In the genomic region with DNA sequence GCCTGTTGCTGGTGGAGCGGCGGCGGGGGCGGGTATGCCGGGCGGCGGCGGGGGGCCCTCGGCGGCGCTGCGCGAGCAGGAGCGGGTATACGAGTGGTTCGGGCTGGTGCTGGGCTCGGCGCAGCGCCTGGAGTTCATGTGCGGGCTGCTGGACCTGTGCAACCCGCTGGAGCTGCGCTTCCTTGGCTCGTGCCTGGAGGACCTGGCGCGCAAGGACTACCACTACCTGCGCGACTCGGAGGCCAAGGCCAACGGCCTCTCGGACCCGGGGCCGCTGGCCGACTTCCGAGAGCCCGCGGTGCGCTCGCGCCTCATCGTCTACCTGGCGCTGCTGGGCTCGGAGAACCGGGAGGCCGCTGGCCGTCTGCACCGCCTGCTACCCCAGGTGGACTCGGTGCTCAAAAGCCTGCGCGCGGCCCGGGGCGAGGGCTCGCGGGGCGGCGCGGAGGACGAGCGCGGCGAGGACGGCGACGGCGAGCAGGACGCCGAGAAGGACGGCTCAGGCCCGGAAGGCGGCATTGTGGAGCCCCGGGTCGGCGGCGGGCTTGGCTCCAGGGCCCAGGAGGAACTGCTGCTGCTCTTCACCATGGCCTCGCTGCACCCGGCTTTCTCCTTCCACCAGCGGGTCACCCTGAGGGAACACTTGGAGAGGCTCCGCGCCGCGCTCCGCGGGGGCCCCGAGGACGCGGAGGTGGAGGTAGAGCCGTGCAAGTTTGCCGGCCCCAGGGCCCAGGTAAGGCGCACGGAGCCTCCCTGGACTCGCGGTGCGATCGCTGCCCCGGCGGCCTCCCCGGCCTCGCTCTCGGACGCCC, we compare ENCODE assay signal across 8 cellular contexts. TPM values are rescaled to one million over a fixed set of nuclear protein-coding genes. Genes with fewer than 3 reads are reported as not detected.
DNase-seq lines count a peak whose midpoint lies in the region; ATAC-seq, FAIRE-seq and TF ChIP-seq lines count a peak whose summit lies in the region.

No MANE protein-coding gene starts in this region.

- H3K9me3 ChIP-seq in CD8-positive, alpha-beta T cell (ENCODE audit: low read length): no peaks in the 10 kb centered on the region
- H3K9me3 ChIP-seq in neuronal stem cell (replicated peaks in 1 of 2; ENCODE audit: control insufficient read depth in 2 of 2, insufficient read depth in 1 of 2, low read depth in 1 of 2, low read length in 2 of 2) (no peaks in the 10 kb centered on the region), thyroid gland (no peaks in the 10 kb centered on the region)

- no CpG with 5 or more reads among the region's 100 CpGs for WGBS in neuronal stem cell (ENCODE audit: extremely low coverage in 2 of 2, insufficient read length in 2 of 2, insufficient replicate concordance in 1 of 2), 2 donors
- WGBS in thyroid gland, 2 donors: 0% methylated on average over 10 of the region's 100 CpGs; no CpG with 5 or more reads in 1 of the 2 donors

- no peak for TF ChIP-seq POLR2A in thyroid gland (IDR thresholded peaks at IDR 0.05)

- no peaks in the 10 kb centered on the region for H3K9me3 Mint-ChIP-seq in CD8-positive, alpha-beta T cell

- peaks cover 44% of the 10 kb centered on the region for H3K4me1 Mint-ChIP-seq in CD8-positive, alpha-beta T cell (ENCODE audit: low read depth)

- no peak overlapping the region for H4K8ac ChIP-seq in neuronal stem cell (ENCODE audit: low read depth, low read length)

- peak; percentile 27 to 74 (median 47) for DNase-seq in CD8-positive, alpha-beta T cell
- DNase-seq in RKO (ENCODE audit: low spot score) (peak; percentile 56), foreskin keratinocyte (peak in 1 of 2 donors; percentile 55), neuronal stem cell (ENCODE audit: low spot score) (no peak), thyroid gland (peak; percentile 68), HTR-8/SVneo (ENCODE audit: insufficient read length, low spot score) (no peak)
- peak; percentile 22 for DNase-seq in activated gamma-delta T cell treated with anti-CD3 and anti-CD28 coated beads, Interleukin-2, amount 50 U/mL, for 16 hours (ENCODE audit: low read depth)

- no peak for FAIRE-seq in HTR-8/SVneo (lab: Jason Lieb, UNC)

- no peaks in the 10 kb centered on the region for H3K36me3 ChIP-seq in CD8-positive, alpha-beta T cell (ENCODE audit: insufficient read depth, low read length)
- H3K36me3 ChIP-seq in neuronal stem cell (replicated peaks in 1 of 2; ENCODE audit: control insufficient read depth in 2 of 2, insufficient read depth in 2 of 2, low read length in 2 of 2): no peaks in the 10 kb centered on the region
- no peaks in the 10 kb centered on the region for H3K36me3 ChIP-seq in thyroid gland

- peak overlapping the region; percentile 84 for H2AK5ac ChIP-seq in neuronal stem cell (ENCODE audit: low read depth, low read length)

- peak overlapping the region; percentile 81 for H2BK15ac ChIP-seq in neuronal stem cell (ENCODE audit: low read length)

- H3K23ac ChIP-seq in neuronal stem cell (ENCODE audit: low read depth, low read length, poor library complexity): peak overlapping the region; percentile 85

- H3K27me3 Mint-ChIP-seq in CD8-positive, alpha-beta T cell (ENCODE audit: low read depth): no peaks in the 10 kb centered on the region

- H3K79me1 ChIP-seq in neuronal stem cell (ENCODE audit: low read depth, low read length): peaks cover 5% of the 10 kb centered on the region

- intact Hi-C loops in CD8-positive, alpha-beta T cell (cut with DNase I, micrococcal nuclease): loop anchor here (2.0 to 10.0 kb wide), 9 partner anchors 33 to 1448 kb away; a partner anchor contains a TSS
- intact Hi-C loops in thyroid gland (cut with DNase I): no loop called here

- POLR2A ChIA-PET in CD8-positive, alpha-beta T cell (lab: Charles Lee): interaction anchor here (1.2 to 7.0 kb wide), 7 partner anchors 13 to 336 kb away, joined by 3 to 51 read pairs (median 5); a partner anchor contains a TSS

- peaks cover 7% of the 10 kb centered on the region for H3K36me3 Mint-ChIP-seq in CD8-positive, alpha-beta T cell

- H2BK12ac ChIP-seq in neuronal stem cell (ENCODE audit: low read length): no peak overlapping the region

- peak overlapping the region; percentile 92 for H3K18ac ChIP-seq in neuronal stem cell (ENCODE audit: low read length)

- ATAC-seq in CD8-positive, alpha-beta T cell: peak; percentile 8
- ATAC-seq in HG02852 (IDR thresholded peaks at IDR 0.05; ENCODE audit: unreplicated experiment) (peak; percentile 2), foreskin keratinocyte (peak; percentile 3)

- H3K4me3 Mint-ChIP-seq in CD8-positive, alpha-beta T cell: peak overlapping the region; percentile 95

- H3K4me2 ChIP-seq in neuronal stem cell (ENCODE audit: insufficient read depth, low read length, poor library complexity, severe bottlenecking): peak overlapping the region; percentile 97

- CTCF ChIA-PET in CD8-positive, alpha-beta T cell (lab: Charles Lee): no interaction called here

- peak overlapping the region; percentile 98 for H3K27ac Mint-ChIP-seq in CD8-positive, alpha-beta T cell

- peaks cover 33% of the 10 kb centered on the region for H3K4me1 ChIP-seq in CD8-positive, alpha-beta T cell (ENCODE audit: insufficient read depth, low read length)
- H3K4me1 ChIP-seq in foreskin keratinocyte (peaks cover 7% of the 10 kb centered on the region), neuronal stem cell (ENCODE audit: control insufficient read depth in 2 of 2, insufficient read depth in 1 of 2, low read depth in 1 of 2, low read length in 2 of 2) (peaks cover 11 to 13% of the 10 kb centered on the region in 2 donors), thyroid gland (peaks cover 20 to 22% of the 10 kb centered on the region in 2 donors)

- peak overlapping the region; percentile 90 for H3K9ac ChIP-seq in neuronal stem cell (ENCODE audit: low read depth, low read length, poor library complexity)

- TF ChIP-seq CTCF in CD8-positive, alpha-beta T cell (IDR thresholded peaks at IDR 0.05): no peak
- TF ChIP-seq CTCF in foreskin keratinocyte (conservative IDR thresholded peaks at IDR 0.05): no peak
- no peak for TF ChIP-seq CTCF in thyroid gland (IDR thresholded peaks at IDR 0.05)

- H4K91ac ChIP-seq in neuronal stem cell (ENCODE audit: low read depth, low read length, poor library complexity): no peak overlapping the region

- peak overlapping the region; percentile 31 for H3K14ac ChIP-seq in neuronal stem cell (ENCODE audit: low read length)

- no peak overlapping the region for H2BK120ac ChIP-seq in neuronal stem cell (ENCODE audit: low read depth, low read length)

- peak overlapping the region; percentile 86 for H3K4me3 ChIP-seq in CD8-positive, alpha-beta T cell (ENCODE audit: low read depth, low read length)
- H3K4me3 ChIP-seq in neuronal stem cell (ENCODE audit: low read length in 2 of 2): peak overlapping the region; percentile 81 to 99
- peak overlapping the region; percentile 29 to 77 (median 75) for H3K4me3 ChIP-seq in thyroid gland (replicated peaks in 1 of 3)

- no peaks in the 10 kb centered on the region for H3K27me3 ChIP-seq in CD8-positive, alpha-beta T cell (ENCODE audit: insufficient read depth, low read length)
- H3K27me3 ChIP-seq in foreskin keratinocyte: no peaks in the 10 kb centered on the region
- peaks cover 4 to 28% (median 23%) of the 10 kb centered on the region in 3 experiments for H3K27me3 ChIP-seq in neuronal stem cell (ENCODE audit: control insufficient read depth in 3 of 3, insufficient read depth in 3 of 3, low read depth in 1 of 3, low read length in 3 of 3)
- no peaks in the 10 kb centered on the region for H3K27me3 ChIP-seq in thyroid gland

- peak overlapping the region; percentile 81 for H2AFZ ChIP-seq in neuronal stem cell (ENCODE audit: low read length)

- peak overlapping the region; percentile 37 for H3K4ac ChIP-seq in neuronal stem cell (ENCODE audit: low read length)

- H2BK5ac ChIP-seq in neuronal stem cell (ENCODE audit: low read length): no peak overlapping the region

- H3K27ac ChIP-seq in CD8-positive, alpha-beta T cell (ENCODE audit: low read depth, low read length): peak overlapping the region; percentile 89
- peak overlapping the region; percentile 81 for H3K27ac ChIP-seq in foreskin keratinocyte
- H3K27ac ChIP-seq in neuronal stem cell (replicated peaks; ENCODE audit: low read length): peak overlapping the region; percentile 51
- H3K27ac ChIP-seq in thyroid gland: peak overlapping the region; percentile 84 to 100 (median 98)

RNA-seq across cellular contexts. Expression of a gene that starts 1.0 kb away (rescaled TPM):
- 10 to 100 TPM; 88.7 to 90.9 TPM for total RNA-seq in CD8-positive, alpha-beta T cell
- total RNA-seq in foreskin keratinocyte (16.2 and 16.6 TPM in 2 replicates), thyroid gland (10 to 100 TPM; 20.1 to 28.5 (median 24.9) TPM)
- 3.7 and 4.5 TPM in 2 replicates for polyA plus RNA-seq in foreskin keratinocyte
- 7.7 TPM for polyA plus RNA-seq in neuronal stem cell (2013, experiment 1 of 2)
- 7.2 TPM for polyA plus RNA-seq in neuronal stem cell (2013, experiment 2 of 2)

Comparison
In these comparisons a context has a peak if more than half of its experiments do, and no peak if none do; other contexts are left out.
1. DNase-seq: peak in CD8-positive, alpha-beta T cell (7 of 7), RKO (single experiment), activated gamma-delta T cell treated with anti-CD3 and anti-CD28 coated beads, Interleukin-2, amount 50 U/mL, for 16 hours (single experiment) and thyroid gland (2 of 2); none in neuronal stem cell (single experiment) and HTR-8/SVneo (single experiment).
2. Peak in every context shown above with its lines, with median percentiles within 50 percentile points of each other: ATAC-seq, H3K27ac ChIP-seq and H3K4me3 ChIP-seq.